In the genomic region with DNA sequence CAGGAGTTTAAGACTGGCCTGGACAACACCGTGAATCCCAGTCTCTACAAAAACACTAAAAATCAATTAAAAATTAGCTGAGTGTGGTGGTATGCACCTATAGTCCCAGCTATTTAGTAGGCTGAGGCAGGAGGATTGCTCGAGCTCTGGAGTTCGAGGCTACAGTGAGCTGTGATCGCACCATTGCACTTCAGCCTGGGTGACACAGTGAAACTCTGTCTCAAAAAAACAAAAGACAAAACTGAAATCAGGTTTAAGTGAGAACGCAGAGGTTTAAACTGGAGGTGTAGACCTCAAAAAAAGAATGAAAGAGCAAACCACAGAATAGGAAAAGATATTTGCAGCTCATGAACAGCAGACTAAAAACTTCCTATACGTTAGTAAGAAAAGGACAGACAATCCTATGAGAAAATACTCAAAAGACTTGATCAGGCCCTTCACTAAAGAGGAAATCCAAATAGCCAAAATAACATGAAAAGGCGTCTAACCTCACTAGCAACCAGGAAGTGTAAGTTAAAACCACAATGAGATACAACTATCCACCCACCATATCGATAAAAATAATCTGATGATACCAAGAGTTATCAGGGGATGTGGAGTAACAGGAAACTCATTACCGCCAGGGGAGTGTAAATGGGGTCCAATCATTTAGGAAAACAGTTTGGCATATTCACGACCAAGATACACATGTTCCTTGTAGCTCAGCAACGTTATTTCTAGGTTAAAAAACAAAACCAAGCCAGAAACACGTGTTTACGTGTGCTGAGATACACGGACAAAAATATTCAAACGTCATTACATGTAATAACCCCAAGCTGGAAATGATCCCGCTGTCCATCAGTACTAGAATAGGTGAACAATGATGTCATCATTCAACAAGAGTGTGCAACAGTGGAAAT, we compare ENCODE assay signal across 1 cellular context.
TF ChIP-seq lines count a peak whose summit lies in the region.

No MANE protein-coding gene starts in this region.

TF ChIP-seq in GM23338, 12 proteins besides CTCF, POLR2A, EP300 and RAD21:
- TF ChIP-seq JUNB (IDR thresholded peaks at IDR 0.05; ENCODE audit: unreplicated experiment), result no peak
- no peak for TF ChIP-seq EZH2phosphoT487 (IDR thresholded peaks at IDR 0.05; ENCODE audit: unreplicated experiment)
